ENCODE assay signal across 1 cellular context in genomic region chr2:43070676-43071491, GRCh38.
TF ChIP-seq lines count a peak whose summit lies in the region.

No MANE protein-coding gene starts in this region.

TF ChIP-seq in HepG2, 621 proteins besides CTCF, POLR2A, EP300 and RAD21 (continued from another document and continues in another):
- TF ChIP-seq BCLAF1 (IDR thresholded peaks at IDR 0.05): no peak
- TF ChIP-seq ZNF704 (CRISPR knock-in tag; IDR thresholded peaks at IDR 0.05; ENCODE audit: borderline replicate concordance): no peak
- no peak for TF ChIP-seq ZNF101 (CRISPR knock-in tag; IDR thresholded peaks at IDR 0.05; ENCODE audit: borderline replicate concordance, low read depth)
- TF ChIP-seq CREB3 (CRISPR knock-in tag; IDR thresholded peaks at IDR 0.05): no peak
- TF ChIP-seq CREBL2 (CRISPR knock-in tag; IDR thresholded peaks at IDR 0.05; ENCODE audit: borderline replicate concordance): no peak
- no peak for TF ChIP-seq FOXA1 (IDR thresholded peaks at IDR 0.05)
- TF ChIP-seq FOXA1 (CRISPR knock-in tag; IDR thresholded peaks at IDR 0.05): no peak
- no peak for TF ChIP-seq IKZF5 (CRISPR knock-in tag; IDR thresholded peaks at IDR 0.05)
- 0 out of 2 replicates have a peak, but pooled peaks have one; percentile 49 for TF ChIP-seq ZNF136 (CRISPR knock-in tag; IDR thresholded peaks at IDR 0.05; ENCODE audit: low read depth)
- no peak for TF ChIP-seq ATM (IDR thresholded peaks at IDR 0.05; ENCODE audit: borderline replicate concordance)
- TF ChIP-seq DPF2 (CRISPR knock-in tag; IDR thresholded peaks at IDR 0.05; ENCODE audit: borderline replicate concordance, low read depth): no peak
- no peak for TF ChIP-seq MLLT10 (CRISPR knock-in tag; IDR thresholded peaks at IDR 0.05)
- TF ChIP-seq NRL (CRISPR knock-in tag; IDR thresholded peaks at IDR 0.05; ENCODE audit: borderline replicate concordance): 0 out of 2 replicates have a peak, but pooled peaks have one; percentile 77
- 0 out of 2 replicates have a peak, but pooled peaks have one; percentile 26 for TF ChIP-seq ERF (CRISPR knock-in tag; IDR thresholded peaks at IDR 0.05)
- no peak for TF ChIP-seq REXO4 (CRISPR knock-in tag; IDR thresholded peaks at IDR 0.05; ENCODE audit: borderline replicate concordance)
- TF ChIP-seq SOX13 (IDR thresholded peaks at IDR 0.05): no peak
- TF ChIP-seq SOX13 (CRISPR knock-in tag; conservative IDR thresholded peaks at IDR 0.05 in 1 of 2, IDR thresholded peaks at IDR 0.05 in 1 of 2): peak in 1 of 2 experiments; percentile 10; a peak in 1 of 4 replicates
- TF ChIP-seq ZNF646 (CRISPR knock-in tag; IDR thresholded peaks at IDR 0.05): no peak
- TF ChIP-seq ATF2 (CRISPR knock-in tag; IDR thresholded peaks at IDR 0.05): no peak
- TF ChIP-seq ZBTB34 (CRISPR knock-in tag; IDR thresholded peaks at IDR 0.05): no peak
- TF ChIP-seq MAF1 (CRISPR knock-in tag; IDR thresholded peaks at IDR 0.05; ENCODE audit: borderline replicate concordance): no peak
- TF ChIP-seq GRHL1 (CRISPR knock-in tag; conservative IDR thresholded peaks at IDR 0.05): no peak
- TF ChIP-seq HOMEZ (CRISPR knock-in tag; IDR thresholded peaks at IDR 0.05; ENCODE audit: low read depth): no peak
- TF ChIP-seq SALL1 (CRISPR knock-in tag; IDR thresholded peaks at IDR 0.05): peak; percentile 79
- no peak for TF ChIP-seq ZNF614 (CRISPR knock-in tag; IDR thresholded peaks at IDR 0.05; ENCODE audit: borderline replicate concordance)
- no peak for TF ChIP-seq RNF219 (CRISPR knock-in tag; IDR thresholded peaks at IDR 0.05)
- peak; percentile 43; the same call in 1 of the 2 replicates for TF ChIP-seq SP5 (CRISPR knock-in tag; IDR thresholded peaks at IDR 0.05; ENCODE audit: borderline replicate concordance, low read depth)
- TF ChIP-seq BRCA1 (CRISPR knock-in tag; IDR thresholded peaks at IDR 0.05): no peak
- TF ChIP-seq TBX3 (IDR thresholded peaks at IDR 0.05; ENCODE audit: borderline replicate concordance): no peak
- no peak for TF ChIP-seq SUZ12 (IDR thresholded peaks at IDR 0.05; ENCODE audit: low read depth, low read length)
- no peak for TF ChIP-seq SCMH1 (CRISPR knock-in tag; IDR thresholded peaks at IDR 0.05; ENCODE audit: borderline replicate concordance)
- TF ChIP-seq POLR2AphosphoS2 (IDR thresholded peaks at IDR 0.05; ENCODE audit: low read depth, low read length): no peak
- no peak for TF ChIP-seq YEATS2 (CRISPR knock-in tag; IDR thresholded peaks at IDR 0.05; ENCODE audit: borderline replicate concordance)
- TF ChIP-seq MIXL1 (CRISPR knock-in tag; IDR thresholded peaks at IDR 0.05): no peak
- no peak for TF ChIP-seq KDM3A (CRISPR knock-in tag; IDR thresholded peaks at IDR 0.05; ENCODE audit: low read depth)
- no peak for TF ChIP-seq ETV6 (CRISPR knock-in tag; conservative IDR thresholded peaks at IDR 0.05)
